Comparison of ENCODE assay signal across 28 cellular contexts in genomic region chr14:46322076-46322475, GRCh38.
A peak's percentile ranks its signal among the peaks of the same experiment; 100 is the strongest.
DNase-seq lines count a peak whose midpoint lies in the region; ATAC-seq, FAIRE-seq and TF ChIP-seq lines count a peak whose summit lies in the region.
"Had no signal": no experiment of that assay in that cellular context is flagged by ENCODE, and none has a peak within 500 bp of the region (broad histone marks: within the 10 kb centered on the region; RNA-seq: fewer than 3 reads in every experiment).

No MANE protein-coding gene starts in this region.

- no peaks in the 10 kb centered on the region for H3K9me3 ChIP-seq in uterus
- H3K9me3 ChIP-seq: gastrocnemius medialis, left ventricle myocardium inferior, sigmoid colon, tibial artery had no signal

- H3K36me3 ChIP-seq in uterus = no peaks in the 10 kb centered on the region
- H3K36me3 ChIP-seq: gastrocnemius medialis, left ventricle myocardium inferior, sigmoid colon, tibial artery had no signal

- no peak overlapping the region for H3K27ac ChIP-seq in uterus
- H3K27ac ChIP-seq: 22Rv1, gastrocnemius medialis, left ventricle myocardium inferior, sigmoid colon, tibial artery had no signal

- H3K4me3 ChIP-seq in epithelial cell of esophagus (ENCODE audit: low read length) (no peak overlapping the region), uterus (no peak overlapping the region)
- H3K4me3 ChIP-seq: gastrocnemius medialis, left ventricle myocardium inferior, sigmoid colon, tibial artery had no signal

- no peaks in the 10 kb centered on the region for H3K4me1 ChIP-seq in uterus
- H3K4me1 ChIP-seq: gastrocnemius medialis, left ventricle myocardium inferior, sigmoid colon, tibial artery had no signal

- no peaks in the 10 kb centered on the region for H3K27me3 ChIP-seq in uterus
- H3K27me3 ChIP-seq: gastrocnemius medialis, sigmoid colon, tibial artery had no signal

- TF ChIP-seq CTCF in epithelial cell of esophagus (IDR thresholded peaks at IDR 0.05; ENCODE audit: insufficient read depth, low read depth, low read length, missing control alignments) (no peak), uterus (IDR thresholded peaks at IDR 0.05) (no peak)

- no peak for TF ChIP-seq POLR2A in uterus (IDR thresholded peaks at IDR 0.05)

- intact Hi-C loops in uterus (cut with DNase I; ENCODE audit: low total_unique reads) = no loop called here

- no peak for ATAC-seq in HG03457 (IDR thresholded peaks at IDR 0.05; ENCODE audit: unreplicated experiment)
- ATAC-seq: gastrocnemius medialis, HepG2, T-cell had no signal

- no peak for FAIRE-seq in HTR-8/SVneo (lab: Jason Lieb, UNC)
- FAIRE-seq: endometrium, G401.6, HepG2, islet of Langerhans had no signal

- peak; percentile 17 for DNase-seq in NCI-H748 (lab: John Stamatoyannopoulos, UW; ENCODE audit: unreplicated experiment)
- no peak for DNase-seq in NCI-H748 treated with DMSO at 0.1 percent for 48 hours (lab: John Stamatoyannopoulos, UW)
- DNase-seq in epithelial cell of esophagus (ENCODE audit: low read depth) = peak; percentile 28
- peak; percentile 62 for DNase-seq in left kidney (ENCODE audit: low read depth, low spot score)
- DNase-seq in HTR-8/SVneo (ENCODE audit: insufficient read length, low spot score) = no peak
- no peak for DNase-seq in HuH-7 (ENCODE audit: low spot score)
- no peak for DNase-seq in uterus
- DNase-seq: activated CD4-positive, alpha-beta T cell treated with anti-CD3 and anti-CD28 coated beads, Interleukin-2, amount 10 ng/mL, durations not matched to agents 7 days and 5 days; amniotic stem cell; C1 segment of cervical spinal cord; cerebellar nuclear complex; gastrocnemius medialis; Kasumi-1; left ventricle myocardium inferior; NCI-H1417 treated with DMSO at 0.1 percent for 48 hours; NCI-H2081 treated with DMSO at 0.1 percent for 48 hours; NCI-H446 treated with DMSO at 0.1 percent for 48 hours; RPMI8226; sigmoid colon; stimulated activated CD4-positive, alpha-beta T cell treated with anti-CD3 and anti-CD28 coated beads, Interleukin-4, amount 100 ng/mL, for 1 hour; T-cell; tibial artery had no signal

Comparison
In these comparisons a context has a peak if more than half of its experiments do, and no peak if none do; other contexts are left out.
1. DNase-seq: peak in NCI-H748 (single experiment), epithelial cell of esophagus (single experiment) and left kidney (single experiment); none in NCI-H748 treated with DMSO at 0.1 percent for 48 hours (single experiment), HTR-8/SVneo (single experiment), HuH-7 (single experiment) and uterus (0 of 2).